In genomic region chr18:10232062-10232461, GRCh38 we compare ENCODE assay signal across 1 cellular context.
TF ChIP-seq lines count a peak whose summit lies in the region.

No MANE protein-coding gene starts in this region.

TF ChIP-seq in WTC11, 78 proteins besides CTCF, POLR2A, EP300 and RAD21 (continued from another document):
- TF ChIP-seq SP1 (CRISPR knock-in tag; conservative IDR thresholded peaks at IDR 0.05) (no peak), ZNF219 (CRISPR knock-in tag; IDR thresholded peaks at IDR 0.05; ENCODE audit: borderline replicate concordance) (no peak), ARID4B (CRISPR knock-in tag; IDR thresholded peaks at IDR 0.05; ENCODE audit: borderline replicate concordance) (no peak), FOXP1 (CRISPR knock-in tag; IDR thresholded peaks at IDR 0.05; ENCODE audit: borderline replicate concordance) (no peak), ZNF138 (CRISPR knock-in tag; conservative IDR thresholded peaks at IDR 0.05) (no peak), IRF1 (CRISPR knock-in tag; IDR thresholded peaks at IDR 0.05) (no peak), MYBL2 (CRISPR knock-in tag; IDR thresholded peaks at IDR 0.05) (no peak), USF2 (CRISPR knock-in tag; IDR thresholded peaks at IDR 0.05) (no peak), ZNF671 (CRISPR knock-in tag; IDR thresholded peaks at IDR 0.05) (no peak), ZNF232 (CRISPR knock-in tag; IDR thresholded peaks at IDR 0.05) (no peak), NFATC4 (CRISPR knock-in tag; IDR thresholded peaks at IDR 0.05) (no peak), ETV6 (CRISPR knock-in tag; IDR thresholded peaks at IDR 0.05) (no peak), NFYB (CRISPR knock-in tag; conservative IDR thresholded peaks at IDR 0.05; ENCODE audit: low read depth) (no peak)
